In the genomic region with DNA sequence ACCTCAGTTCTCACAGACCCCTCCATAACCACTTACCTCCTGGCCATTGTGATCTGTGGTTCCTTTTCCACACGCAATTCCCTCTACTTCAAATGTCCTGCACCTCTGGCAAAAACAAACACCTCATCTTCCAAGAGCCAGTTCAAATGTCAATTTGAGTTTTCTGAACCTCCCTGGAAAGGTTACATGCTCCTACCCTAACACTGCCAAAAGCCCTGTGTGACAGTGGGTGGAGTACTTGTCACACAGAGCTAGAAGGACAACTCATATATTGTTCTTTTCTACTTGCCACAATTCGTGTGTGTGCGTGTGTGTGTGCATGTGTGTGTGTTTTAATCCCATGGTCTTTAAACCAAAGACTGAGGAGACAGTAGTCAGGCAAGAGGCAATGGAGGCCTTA, we compare ENCODE assay signal across 35 cellular contexts.
"Had no signal": no experiment of that assay in that cellular context is flagged by ENCODE, and none has a peak within 500 bp of the region (broad histone marks: within the 10 kb centered on the region; RNA-seq: fewer than 3 reads in every experiment).

No MANE protein-coding gene starts in this region.

- H3K27ac ChIP-seq: adrenal gland, VCaP had no signal

- DNase-seq: activated B cell treated with CpG ODN at 0.5 μM for 24 hours; activated CD4-positive, alpha-beta memory T cell treated with anti-CD3 and anti-CD28 coated beads for 36 hours; activated CD4-positive, alpha-beta T cell treated with anti-CD3 and anti-CD28 coated beads for 4 hours; activated CD4-positive, alpha-beta T cell treated with anti-CD3 and anti-CD28 coated beads, Interleukin-2, amount 10 ng/mL, durations not matched to agents 24 days and 14 days; activated CD4-positive, alpha-beta T cell treated with anti-CD3 and anti-CD28 coated beads, Interleukin-2, amount 50 U/mL, for 1 hour; activated CD4-positive, alpha-beta T cell treated with anti-CD3 and anti-CD28 coated beads, Interleukin-2, amount 50 U/mL, for 4 hours; activated CD4-positive, CD25-positive, alpha-beta regulatory T cell treated with anti-CD3 and anti-CD28 coated beads, Interleukin-2, amount 50 U/mL, for 72 hours; activated CD8-positive, alpha-beta memory T cell treated with anti-CD3 and anti-CD28 coated beads, Interleukin-2, amount 50 U/mL, for 4 hours; activated CD8-positive, alpha-beta T cell treated with anti-CD3 and anti-CD28 coated beads, Interleukin-2, amount 10 ng/mL, durations not matched to agents 7 days and 5 days; activated effector memory CD4-positive, alpha-beta T cell treated with anti-CD3 and anti-CD28 coated beads, Interleukin-2, amount 50 U/mL, for 16 hours; activated gamma-delta T cell treated with Interleukin-2 at 50 U/mL for 16 hours; activated naive CD4-positive, alpha-beta T cell; activated naive CD4-positive, alpha-beta T cell treated with anti-CD3 and anti-CD28 coated beads for 36 hours; activated naive CD4-positive, alpha-beta T cell treated with anti-CD3 and anti-CD28 coated beads, Interleukin-2, amount 50 U/mL, for 16 hours; activated naive CD8-positive, alpha-beta T cell treated with anti-CD3 and anti-CD28 coated beads for 36 hours; activated T-cell treated with anti-CD3 and anti-CD28 coated beads for 4 hours; activated T-cell treated with anti-CD3 and anti-CD28 coated beads, Interleukin-2, amount 50 U/mL, for 1 hour; activated T-cell treated with anti-CD3 and anti-CD28 coated beads, Interleukin-2, amount 50 U/mL, for 4 hours; activated T-cell treated with anti-CD3 and anti-CD28 coated beads, Interleukin-2, amount 50 U/mL, for 72 hours; adrenal gland; amniotic stem cell; aorta; central memory CD4-positive, alpha-beta T cell; T-helper 1 cell; T-helper 2 cell; T-helper 9 cell had no signal

- FAIRE-seq: colon, TTC549 had no signal

- H3K36me3 Mint-ChIP-seq: activated naive CD8-positive, alpha-beta T cell treated with anti-CD3 and anti-CD28 coated beads for 36 hours; brain had no signal

- ATAC-seq: activated CD8-positive, alpha-beta T cell treated with anti-CD3 and anti-CD28 coated beads, Interleukin-2, amount 10 ng/mL, durations not matched to agents 7 days and 5 days; activated naive CD4-positive, alpha-beta T cell treated with anti-CD3 and anti-CD28 coated beads, Interleukin-2, amount 50 U/mL, for 72 hours; activated T-cell treated with anti-CD3 and anti-CD28 coated beads, Interleukin-2, amount 50 U/mL, for 4 hours; activated T-cell treated with anti-CD3 and anti-CD28 coated beads, Interleukin-2, amount 50 U/mL, for 72 hours; activated T-helper 17 cell treated with anti-CD3 and anti-CD28 coated beads, Interleukin-2, amount 50 U/mL, for 72 hours had no signal

- H3K4me3 Mint-ChIP-seq: activated B cell treated with CpG ODN at 0.5 μM for 24 hours; activated CD4-positive, alpha-beta memory T cell treated with anti-CD3 and anti-CD28 coated beads for 36 hours; activated CD4-positive, alpha-beta T cell treated with anti-CD3 and anti-CD28 coated beads, Interleukin-2, amount 10 ng/mL, durations not matched to agents 24 days and 14 days; activated CD8-positive, alpha-beta T cell treated with anti-CD3 and anti-CD28 coated beads, Interleukin-2, amount 10 ng/mL, durations not matched to agents 7 days and 5 days; activated naive CD4-positive, alpha-beta T cell treated with anti-CD3 and anti-CD28 coated beads for 36 hours; activated naive CD8-positive, alpha-beta T cell treated with anti-CD3 and anti-CD28 coated beads for 36 hours; activated T-cell treated with anti-CD3 and anti-CD28 coated beads, Interleukin-2, amount 50 U/mL, for 4 hours; activated T-cell treated with anti-CD3 and anti-CD28 coated beads, Interleukin-2, amount 50 U/mL, for 72 hours; activated T-helper 1 cell treated with anti-CD3 and anti-CD28 coated beads, Interleukin-12 subunit alpha, Interleukin-12 subunit beta, Interleukin-2, Interleukin-4 antibody, amounts not matched to agents 30 ng/mL and 10 ng/mL and 1 ng/mL, durations not matched to agents 14 hours and 24 hours and 36 hours; activated T-helper 17 cell treated with anti-CD3 and anti-CD28 coated beads, Interleukin-2, amount 50 U/mL, for 72 hours; brain; T-helper 1 cell treated with Interleukin-12 subunit alpha and Interleukin-12 subunit beta and Interleukin-4 antibody, amounts not matched to agents 30 μg/mL and 1 μg/mL, for 36 hours; T-helper 2 cell treated with Interferon-gamma antibody and Interleukin-4, amounts not matched to agents 5 μg/mL and 100 μg/mL, for 36 hours had no signal

- H3K36me3 ChIP-seq: adrenal gland had no signal

- H3K9me3 ChIP-seq: adrenal gland had no signal

- H3K4me1 ChIP-seq: adrenal gland had no signal

- H3K4me3 ChIP-seq: adrenal gland had no signal

- H3K27me3 Mint-ChIP-seq: activated CD4-positive, alpha-beta T cell treated with anti-CD3 and anti-CD28 coated beads, Interleukin-2, amount 10 ng/mL, durations not matched to agents 24 days and 14 days had no signal

- H3K27ac Mint-ChIP-seq: activated B cell treated with CpG ODN at 0.5 μM for 24 hours; activated CD4-positive, alpha-beta memory T cell treated with anti-CD3 and anti-CD28 coated beads for 36 hours; activated CD4-positive, alpha-beta T cell treated with anti-CD3 and anti-CD28 coated beads, Interleukin-2, amount 10 ng/mL, durations not matched to agents 24 days and 14 days; activated CD8-positive, alpha-beta T cell treated with anti-CD3 and anti-CD28 coated beads, Interleukin-2, amount 10 ng/mL, durations not matched to agents 7 days and 5 days; activated naive CD4-positive, alpha-beta T cell treated with anti-CD3 and anti-CD28 coated beads for 36 hours; activated naive CD4-positive, alpha-beta T cell treated with anti-CD3 and anti-CD28 coated beads, Interleukin-2, amount 50 U/mL, for 72 hours; activated naive CD8-positive, alpha-beta T cell treated with anti-CD3 and anti-CD28 coated beads for 36 hours; activated T-helper 1 cell treated with anti-CD3 and anti-CD28 coated beads, Interleukin-12 subunit alpha, Interleukin-12 subunit beta, Interleukin-2, Interleukin-4 antibody, amounts not matched to agents 30 ng/mL and 10 ng/mL and 1 ng/mL, durations not matched to agents 14 hours and 24 hours and 36 hours; activated T-helper 17 cell treated with anti-CD3 and anti-CD28 coated beads, Interleukin-2, amount 50 U/mL, for 72 hours; brain; T-helper 1 cell treated with Interleukin-12 subunit alpha and Interleukin-12 subunit beta and Interleukin-4 antibody, amounts not matched to agents 30 μg/mL and 1 μg/mL, for 36 hours; T-helper 2 cell treated with Interferon-gamma antibody and Interleukin-4, amounts not matched to agents 5 μg/mL and 100 μg/mL, for 36 hours had no signal

- H3K9me3 Mint-ChIP-seq: activated B cell treated with CpG ODN at 0.5 μM for 24 hours; activated CD4-positive, alpha-beta T cell treated with anti-CD3 and anti-CD28 coated beads, Interleukin-2, amount 10 ng/mL, durations not matched to agents 24 days and 14 days; T-helper 2 cell treated with Interferon-gamma antibody and Interleukin-4, amounts not matched to agents 5 μg/mL and 100 μg/mL, for 36 hours had no signal

- H3K27me3 ChIP-seq: adrenal gland had no signal

- H3K4me1 Mint-ChIP-seq: activated B cell treated with CpG ODN at 0.5 μM for 24 hours; activated CD4-positive, alpha-beta T cell treated with anti-CD3 and anti-CD28 coated beads, Interleukin-2, amount 10 ng/mL, durations not matched to agents 24 days and 14 days; activated naive CD8-positive, alpha-beta T cell treated with anti-CD3 and anti-CD28 coated beads for 36 hours; activated T-helper 17 cell treated with anti-CD3 and anti-CD28 coated beads, Interleukin-2, amount 50 U/mL, for 72 hours had no signal
